16 cellular contexts compared by ENCODE assay signal in the genomic region with DNA sequence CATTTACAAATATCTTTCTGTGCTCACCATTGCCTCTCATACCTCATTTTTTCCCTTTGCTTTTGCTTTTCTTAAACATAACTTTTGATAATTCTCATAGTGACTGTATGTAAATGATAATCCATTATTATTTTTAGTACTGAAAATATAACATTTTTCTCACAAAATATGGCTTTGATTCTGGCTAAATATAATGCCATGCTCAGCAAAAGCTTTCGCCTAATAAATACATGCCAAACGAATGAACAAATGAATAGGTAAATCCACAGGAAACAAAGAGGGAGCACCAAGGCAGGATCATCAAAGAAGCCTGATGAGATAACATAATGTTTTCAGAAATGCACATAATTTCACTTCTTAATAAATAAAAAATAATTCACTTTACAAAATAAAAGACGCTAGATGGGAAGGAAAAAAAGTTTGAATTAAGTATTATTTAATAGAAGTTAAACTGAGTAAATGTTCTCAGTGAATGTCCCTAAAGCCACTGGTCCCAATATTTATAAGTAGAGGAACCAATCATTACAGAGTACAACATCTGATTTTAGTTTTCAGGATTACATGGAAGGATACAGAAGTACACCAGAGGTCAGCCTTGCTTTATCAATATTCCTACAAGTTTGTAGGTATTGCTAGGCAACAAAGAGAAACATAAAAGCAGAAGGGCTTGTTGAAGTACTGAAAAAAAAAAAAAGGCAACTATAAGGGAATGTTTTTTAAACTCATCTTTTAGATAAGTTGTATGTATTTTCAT. TPM values are rescaled to one million over a fixed set of nuclear protein-coding genes. Genes with fewer than 3 reads are reported as not detected.
DNase-seq lines count a peak whose midpoint lies in the region; ATAC-seq, FAIRE-seq and TF ChIP-seq lines count a peak whose summit lies in the region.
"Had no signal": no experiment of that assay in that cellular context is flagged by ENCODE, and none has a peak within 500 bp of the region (broad histone marks: within the 10 kb centered on the region; RNA-seq: fewer than 3 reads in every experiment).

No MANE protein-coding gene starts in this region.

- no peaks in the 10 kb centered on the region for H3K4me1 Mint-ChIP-seq in natural killer cell
- H3K4me1 Mint-ChIP-seq in activated naive CD8-positive, alpha-beta T cell treated with anti-CD3 and anti-CD28 coated beads, Interleukin-2, amount 50 U/mL, for 24 hours, result no peaks in the 10 kb centered on the region
- H3K4me1 Mint-ChIP-seq: CD14-positive monocyte had no signal

- H3K27me3 ChIP-seq in left lung (no peaks in the 10 kb centered on the region), small intestine (ENCODE audit: control insufficient read depth in 2 of 2, insufficient read depth in 2 of 2, low read length in 2 of 2) (no peaks in the 10 kb centered on the region)
- H3K27me3 ChIP-seq: BLaER1 had no signal

- peak overlapping the region in 1 of 2 donors; percentile 3 for H3K27ac ChIP-seq in left lung
- no peak overlapping the region for H3K27ac ChIP-seq in small intestine (ENCODE audit: low read depth in 1 of 2, low read length in 1 of 2)
- H3K27ac ChIP-seq: BLaER1 had no signal

- DNase-seq in NCI-H82 (lab: John Stamatoyannopoulos, UW) (peak; percentile 4), NCI-H82 treated with DMSO at 0.1 percent for 48 hours (lab: John Stamatoyannopoulos, UW; ENCODE audit: unreplicated experiment) (no peak), left lung (no peak), small intestine (peak; percentile 27), natural killer cell (no peak), SK-N-DZ (ENCODE audit: low spot score) (no peak)
- no peak for DNase-seq in activated naive CD8-positive, alpha-beta T cell treated with anti-CD3 and anti-CD28 coated beads, Interleukin-2, amount 50 U/mL, for 24 hours
- DNase-seq: 8988T; CD4-positive, alpha-beta memory T cell; GOT3; H7 had no signal

- intact Hi-C loops in left lung (cut with DNase I) (no loop called here), natural killer cell (cut with micrococcal nuclease) (no loop called here)

- no peak overlapping the region for H3K4me3 Mint-ChIP-seq in natural killer cell
- H3K4me3 Mint-ChIP-seq in activated naive CD8-positive, alpha-beta T cell treated with anti-CD3 and anti-CD28 coated beads, Interleukin-2, amount 50 U/mL, for 24 hours, result no peak overlapping the region
- H3K4me3 Mint-ChIP-seq: CD14-positive monocyte; CD4-positive, alpha-beta memory T cell had no signal

- ATAC-seq in left lung (peak; percentile 82), natural killer cell (no peak)
- no peak for ATAC-seq in activated naive CD8-positive, alpha-beta T cell treated with anti-CD3 and anti-CD28 coated beads, Interleukin-2, amount 50 U/mL, for 24 hours
- ATAC-seq: HCT116, HepG2 had no signal

- no peaks in the 10 kb centered on the region for H3K36me3 Mint-ChIP-seq in natural killer cell
- H3K36me3 Mint-ChIP-seq in activated naive CD8-positive, alpha-beta T cell treated with anti-CD3 and anti-CD28 coated beads, Interleukin-2, amount 50 U/mL, for 24 hours (ENCODE audit: low read depth), result no peaks in the 10 kb centered on the region
- H3K36me3 Mint-ChIP-seq: CD14-positive monocyte; CD4-positive, alpha-beta memory T cell had no signal

- H3K36me3 ChIP-seq in left lung, result no peaks in the 10 kb centered on the region
- H3K36me3 ChIP-seq in small intestine (ENCODE audit: control insufficient read depth in 2 of 2, insufficient read depth in 2 of 2, low read length in 2 of 2), result no peaks in the 10 kb centered on the region
- H3K36me3 ChIP-seq: BLaER1 had no signal

- peaks cover 0 to 3% of the 10 kb centered on the region in 2 donors for H3K27me3 Mint-ChIP-seq in natural killer cell (ENCODE audit: low read depth in 2 of 2)
- H3K27me3 Mint-ChIP-seq in activated naive CD8-positive, alpha-beta T cell treated with anti-CD3 and anti-CD28 coated beads, Interleukin-2, amount 50 U/mL, for 24 hours, result peaks cover 6% of the 10 kb centered on the region

- H3K9me3 ChIP-seq in left lung (no peaks in the 10 kb centered on the region), small intestine (ENCODE audit: control insufficient read depth, low read depth) (no peaks in the 10 kb centered on the region)
- H3K9me3 ChIP-seq: BLaER1 had no signal

- H3K27ac Mint-ChIP-seq in natural killer cell, result no peak overlapping the region
- H3K27ac Mint-ChIP-seq in activated naive CD8-positive, alpha-beta T cell treated with anti-CD3 and anti-CD28 coated beads, Interleukin-2, amount 50 U/mL, for 24 hours, result no peak overlapping the region
- H3K27ac Mint-ChIP-seq: CD14-positive monocyte; CD4-positive, alpha-beta memory T cell had no signal

- 91 to 97% (median 97%) methylated on average over 3 of the region's 3 CpGs for WGBS in small intestine, 3 donors

- H3K4me1 ChIP-seq in left lung (no peaks in the 10 kb centered on the region), small intestine (ENCODE audit: control insufficient read depth in 2 of 2, insufficient read depth in 1 of 2, low read depth in 1 of 2, low read length in 1 of 2) (no peaks in the 10 kb centered on the region)
- H3K4me1 ChIP-seq: BLaER1 had no signal

- H3K9me3 Mint-ChIP-seq in natural killer cell, result no peaks in the 10 kb centered on the region
- H3K9me3 Mint-ChIP-seq in activated naive CD8-positive, alpha-beta T cell treated with anti-CD3 and anti-CD28 coated beads, Interleukin-2, amount 50 U/mL, for 24 hours, result no peaks in the 10 kb centered on the region
- H3K9me3 Mint-ChIP-seq: CD14-positive monocyte; CD4-positive, alpha-beta memory T cell had no signal

- TF ChIP-seq CTCF in left lung (IDR thresholded peaks at IDR 0.05) (no peak), natural killer cell (IDR thresholded peaks at IDR 0.05) (no peak)

- no peak for FAIRE-seq in small intestine (lab: Jason Lieb, UNC)
- FAIRE-seq: HepG2 had no signal

- H3K4me3 ChIP-seq in left lung (no peak overlapping the region), small intestine (ENCODE audit: low read depth in 1 of 2, low read length in 2 of 2) (no peak overlapping the region)
- H3K4me3 ChIP-seq: BLaER1 had no signal

RNA-seq across cellular contexts. Expression of gene RNLS, which starts 52.3 kb away (rescaled TPM):
- total RNA-seq in left lung (1 to 10 TPM; 5.8 to 8.8 TPM), natural killer cell (1 to 10 TPM; 4.0 to 6.8 (median 4.4) TPM)
- polyA plus RNA-seq in small intestine, result 10 to 100 TPM in 2 of 3 donors, 1 to 10 TPM in 1; 8.6 to 14.8 (median 10.9) TPM
- 0.20 TPM in 1 of 2 replicates, not detected in the other for polyA plus RNA-seq in SK-N-DZ (2014; cell fraction: cytosol; rRNA removed)
- polyA plus RNA-seq in SK-N-DZ (2014; cell fraction: nucleus; rRNA removed), result not detected in 2 replicates
- total RNA-seq: HepG2 had no signal
- polyA plus RNA-seq: HepG2 had no signal

RNA-seq across cellular contexts. Expression of gene LIPJ, which starts 55.8 kb away (rescaled TPM):
- total RNA-seq in left lung (not detected), natural killer cell (under 1 TPM in 1 of 3 donors, not detected in 2; 0.09 TPM)
- under 1 TPM in 1 of 3 donors, not detected in 2; 0.31 TPM for polyA plus RNA-seq in small intestine
- polyA plus RNA-seq in SK-N-DZ (2014; cell fraction: cytosol; rRNA removed), result not detected in 2 replicates
- polyA plus RNA-seq in SK-N-DZ (2014; cell fraction: nucleus; rRNA removed), result not detected in 2 replicates
- total RNA-seq: H7, HepG2 had no signal
- polyA plus RNA-seq: AG04450; CD14-positive monocyte; CD4-positive, alpha-beta memory T cell; HepG2 had no signal

Comparison
In these comparisons a context has a peak if more than half of its experiments do, and no peak if none do; other contexts are left out.
1. DNase-seq: peak in NCI-H82 (single experiment) and small intestine (single experiment); none in NCI-H82 treated with DMSO at 0.1 percent for 48 hours (single experiment), left lung (0 of 2), natural killer cell (single experiment), SK-N-DZ (single experiment) and activated naive CD8-positive, alpha-beta T cell treated with anti-CD3 and anti-CD28 coated beads, Interleukin-2, amount 50 U/mL, for 24 hours (single experiment).